In genomic region chr17:79728169-79728907, GRCh38 we compare ENCODE assay signal across 1 cellular context.
A peak's percentile ranks its signal among the peaks of the same experiment; 100 is the strongest.
TF ChIP-seq lines count a peak whose summit lies in the region.

No MANE protein-coding gene starts in this region.

TF ChIP-seq in HepG2, 621 proteins besides CTCF, POLR2A, EP300 and RAD21 (continued from another document):
- TF ChIP-seq ZBTB34 (CRISPR knock-in tag; IDR thresholded peaks at IDR 0.05) (no peak), HOMEZ (CRISPR knock-in tag; IDR thresholded peaks at IDR 0.05; ENCODE audit: low read depth) (0 out of 2 replicates have a peak, but pooled peaks have one; percentile 11), TGIF2 (CRISPR knock-in tag; IDR thresholded peaks at IDR 0.05) (no peak), ZNF556 (CRISPR knock-in tag; IDR thresholded peaks at IDR 0.05; ENCODE audit: borderline replicate concordance) (0 out of 2 replicates have a peak, but pooled peaks have one; percentile 32), JUND (CRISPR knock-in tag; IDR thresholded peaks at IDR 0.05) (no peak), KDM5B (CRISPR knock-in tag; IDR thresholded peaks at IDR 0.05; ENCODE audit: borderline replicate concordance) (peak; percentile 45; the same call in 1 of the 2 replicates), LRRFIP1 (CRISPR knock-in tag; conservative IDR thresholded peaks at IDR 0.05) (no peak), ETV5 (CRISPR knock-in tag; IDR thresholded peaks at IDR 0.05; ENCODE audit: borderline replicate concordance) (peak; percentile 33; the same call in 1 of the 2 replicates), ZNF615 (CRISPR knock-in tag; IDR thresholded peaks at IDR 0.05; ENCODE audit: borderline replicate concordance) (no peak), SSRP1 (CRISPR knock-in tag; IDR thresholded peaks at IDR 0.05) (no peak), ZNF124 (CRISPR knock-in tag; IDR thresholded peaks at IDR 0.05) (0 out of 2 replicates have a peak, but pooled peaks have one; percentile 14), HMGA1 (CRISPR knock-in tag; conservative IDR thresholded peaks at IDR 0.05) (no peak), SAFB2 (CRISPR knock-in tag; IDR thresholded peaks at IDR 0.05; ENCODE audit: borderline replicate concordance, low read depth) (no peak), TFE3 (CRISPR knock-in tag; IDR thresholded peaks at IDR 0.05) (peak; percentile 41; the same call in 1 of the 2 replicates), KLF13 (CRISPR knock-in tag; IDR thresholded peaks at IDR 0.05) (no peak), HCFC1 (IDR thresholded peaks at IDR 0.05; ENCODE audit: low read depth, low read length) (peak; percentile 92), MTF2 (CRISPR knock-in tag; IDR thresholded peaks at IDR 0.05; ENCODE audit: borderline replicate concordance) (no peak), SUZ12 (IDR thresholded peaks at IDR 0.05; ENCODE audit: low read depth, low read length) (peak; percentile 86), ZNF256 (CRISPR knock-in tag; conservative IDR thresholded peaks at IDR 0.05) (no peak), GATA4 (IDR thresholded peaks at IDR 0.05; ENCODE audit: borderline replicate concordance, low read depth) (no peak), ARID3A (IDR thresholded peaks at IDR 0.05; ENCODE audit: low read depth, low read length) (no peak), CHD2 (IDR thresholded peaks at IDR 0.05; ENCODE audit: low read depth, low read length) (no peak), EHMT2 (IDR thresholded peaks at IDR 0.05; ENCODE audit: borderline replicate concordance, low read depth, low read length) (no peak), HMG20A (CRISPR knock-in tag; IDR thresholded peaks at IDR 0.05; ENCODE audit: borderline replicate concordance) (no peak), NFYB (CRISPR knock-in tag; IDR thresholded peaks at IDR 0.05) (peak; percentile 85), NBN (conservative IDR thresholded peaks at IDR 0.05) (no peak), THAP11 (CRISPR knock-in tag; IDR thresholded peaks at IDR 0.05) (peak; percentile 99), KAT8 (CRISPR knock-in tag; IDR thresholded peaks at IDR 0.05) (peak; percentile 72; the same call in 1 of the 2 replicates), MAFG (CRISPR knock-in tag; IDR thresholded peaks at IDR 0.05) (no peak), NFYC (CRISPR knock-in tag; IDR thresholded peaks at IDR 0.05) (peak; percentile 93), ZBTB42 (CRISPR knock-in tag; IDR thresholded peaks at IDR 0.05) (no peak), ZNF83 (CRISPR knock-in tag; IDR thresholded peaks at IDR 0.05; ENCODE audit: borderline replicate concordance) (no peak), ELF3 (CRISPR knock-in tag; IDR thresholded peaks at IDR 0.05) (peak; percentile 15; the same call in 1 of the 2 replicates), PITX1 (CRISPR knock-in tag; IDR thresholded peaks at IDR 0.05) (peak; percentile 14; the same call in 1 of the 2 replicates), SIN3B (IDR thresholded peaks at IDR 0.05; ENCODE audit: low read length) (no peak), GABPA (IDR thresholded peaks at IDR 0.05; ENCODE audit: low read depth, low read length) (no peak), GABPA (CRISPR knock-in tag; IDR thresholded peaks at IDR 0.05; ENCODE audit: low read depth) (peak; percentile 31; the same call in 1 of the 2 replicates), ELF1 (CRISPR knock-in tag; IDR thresholded peaks at IDR 0.05) (peak; percentile 83), ZNF335 (CRISPR knock-in tag; IDR thresholded peaks at IDR 0.05) (peak; percentile 80), ZNF674 (CRISPR knock-in tag; IDR thresholded peaks at IDR 0.05; ENCODE audit: low read depth) (no peak), ONECUT2 (CRISPR knock-in tag; IDR thresholded peaks at IDR 0.05) (no peak), CBX2 (IDR thresholded peaks at IDR 0.05; ENCODE audit: low read depth, low read length) (no peak), CBX2 (CRISPR knock-in tag; IDR thresholded peaks at IDR 0.05; ENCODE audit: low read depth) (no peak)
- TF ChIP-seq, protein P1, sequence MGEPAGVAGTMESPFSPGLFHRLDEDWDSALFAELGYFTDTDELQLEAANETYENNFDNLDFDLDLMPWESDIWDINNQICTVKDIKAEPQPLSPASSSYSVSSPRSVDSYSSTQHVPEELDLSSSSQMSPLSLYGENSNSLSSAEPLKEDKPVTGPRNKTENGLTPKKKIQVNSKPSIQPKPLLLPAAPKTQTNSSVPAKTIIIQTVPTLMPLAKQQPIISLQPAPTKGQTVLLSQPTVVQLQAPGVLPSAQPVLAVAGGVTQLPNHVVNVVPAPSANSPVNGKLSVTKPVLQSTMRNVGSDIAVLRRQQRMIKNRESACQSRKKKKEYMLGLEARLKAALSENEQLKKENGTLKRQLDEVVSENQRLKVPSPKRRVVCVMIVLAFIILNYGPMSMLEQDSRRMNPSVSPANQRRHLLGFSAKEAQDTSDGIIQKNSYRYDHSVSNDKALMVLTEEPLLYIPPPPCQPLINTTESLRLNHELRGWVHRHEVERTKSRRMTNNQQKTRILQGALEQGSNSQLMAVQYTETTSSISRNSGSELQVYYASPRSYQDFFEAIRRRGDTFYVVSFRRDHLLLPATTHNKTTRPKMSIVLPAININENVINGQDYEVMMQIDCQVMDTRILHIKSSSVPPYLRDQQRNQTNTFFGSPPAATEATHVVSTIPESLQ (CRISPR knock-in tag; conservative IDR thresholded peaks at IDR 0.05), result no peak
- TF ChIP-seq, protein P2, sequence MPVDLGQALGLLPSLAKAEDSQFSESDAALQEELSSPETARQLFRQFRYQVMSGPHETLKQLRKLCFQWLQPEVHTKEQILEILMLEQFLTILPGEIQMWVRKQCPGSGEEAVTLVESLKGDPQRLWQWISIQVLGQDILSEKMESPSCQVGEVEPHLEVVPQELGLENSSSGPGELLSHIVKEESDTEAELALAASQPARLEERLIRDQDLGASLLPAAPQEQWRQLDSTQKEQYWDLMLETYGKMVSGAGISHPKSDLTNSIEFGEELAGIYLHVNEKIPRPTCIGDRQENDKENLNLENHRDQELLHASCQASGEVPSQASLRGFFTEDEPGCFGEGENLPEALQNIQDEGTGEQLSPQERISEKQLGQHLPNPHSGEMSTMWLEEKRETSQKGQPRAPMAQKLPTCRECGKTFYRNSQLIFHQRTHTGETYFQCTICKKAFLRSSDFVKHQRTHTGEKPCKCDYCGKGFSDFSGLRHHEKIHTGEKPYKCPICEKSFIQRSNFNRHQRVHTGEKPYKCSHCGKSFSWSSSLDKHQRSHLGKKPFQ (CRISPR knock-in tag; IDR thresholded peaks at IDR 0.05; ENCODE audit: insufficient replicate concordance), result no peak
- TF ChIP-seq, protein P3, sequence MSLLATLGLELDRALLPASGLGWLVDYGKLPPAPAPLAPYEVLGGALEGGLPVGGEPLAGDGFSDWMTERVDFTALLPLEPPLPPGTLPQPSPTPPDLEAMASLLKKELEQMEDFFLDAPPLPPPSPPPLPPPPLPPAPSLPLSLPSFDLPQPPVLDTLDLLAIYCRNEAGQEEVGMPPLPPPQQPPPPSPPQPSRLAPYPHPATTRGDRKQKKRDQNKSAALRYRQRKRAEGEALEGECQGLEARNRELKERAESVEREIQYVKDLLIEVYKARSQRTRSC (CRISPR knock-in tag; IDR thresholded peaks at IDR 0.05; ENCODE audit: low read depth), result no peak
TF ChIP-seq in HepG2: peak in this region for 47.
